10 cellular contexts compared by ENCODE assay signal in genomic region chr22:49850021-49850911, GRCh38. TPM values are rescaled to one million over a fixed set of nuclear protein-coding genes. Genes with fewer than 3 reads are reported as not detected.
DNase-seq lines count a peak whose midpoint lies in the region; ATAC-seq and TF ChIP-seq lines count a peak whose summit lies in the region.
"Had no signal": no experiment of that assay in that cellular context is flagged by ENCODE, and none has a peak within 500 bp of the region (broad histone marks: within the 10 kb centered on the region; RNA-seq: fewer than 3 reads in every experiment).

No MANE protein-coding gene starts in this region.

- H3K4me3 ChIP-seq in breast epithelium (peak overlapping the region in 2 of 3 donors; percentile 50 to 76), mesenchymal stem cell (ENCODE audit: insufficient read depth in 1 of 2, low read depth in 1 of 2, low read length in 2 of 2) (no peak overlapping the region), thoracic aorta (peak overlapping the region; percentile 72)

- H2BK120ac ChIP-seq in mesenchymal stem cell (ENCODE audit: low read depth, low read length), result no peak overlapping the region

- BruUV-seq in MCF 10A (replicated peaks; lab: Mats Ljungman, UMichigan), result no TSS peak

- 52% methylated on average over 26 of the region's 31 CpGs for WGBS in mesenchymal stem cell

- H3K9ac ChIP-seq in mesenchymal stem cell (ENCODE audit: low read length), result no peak overlapping the region

- CTCF ChIA-PET in MCF 10A (lab: Yijun Ruan, JAX), result interaction anchor here (0.6 kb wide), 1 partner anchor 18 kb away, joined by 3 read pairs; no protein-coding TSS in a partner anchor

- no peak overlapping the region for H2BK5ac ChIP-seq in mesenchymal stem cell (ENCODE audit: low read depth, low read length, poor library complexity, severe bottlenecking)

- H3K4me1 ChIP-seq in breast epithelium (peaks cover 10 to 11% of the 10 kb centered on the region in 2 donors), mesenchymal stem cell (ENCODE audit: control insufficient read depth, insufficient read depth, low read depth, low read length) (peaks cover 21% of the 10 kb centered on the region), thoracic aorta (ENCODE audit: control insufficient read depth in 1 of 2, low read depth in 2 of 2) (peaks cover 17 to 39% of the 10 kb centered on the region in 2 donors)

- no peak overlapping the region for H2BK15ac ChIP-seq in mesenchymal stem cell (ENCODE audit: low read depth, poor library complexity, severe bottlenecking)

- H3K36me3 ChIP-seq in breast epithelium (no peaks in the 10 kb centered on the region), mesenchymal stem cell (ENCODE audit: control insufficient read depth in 1 of 2, insufficient read depth in 2 of 2, low read depth in 1 of 2, low read length in 2 of 2) (no peaks in the 10 kb centered on the region), thoracic aorta (no peaks in the 10 kb centered on the region)

- H3K4me1 Mint-ChIP-seq in MCF 10A (ENCODE audit: insufficient read depth, unreplicated experiment), result peaks cover 3% of the 10 kb centered on the region
- peaks cover 9% of the 10 kb centered on the region for H3K4me1 Mint-ChIP-seq in activated T-helper 17 cell treated with anti-CD3 and anti-CD28 coated beads, Interleukin-2, amount 50 U/mL, for 72 hours

- H3K27ac Mint-ChIP-seq in MCF 10A (ENCODE audit: low read depth, unreplicated experiment), result no peak overlapping the region
- H3K27ac Mint-ChIP-seq in activated T-helper 17 cell treated with anti-CD3 and anti-CD28 coated beads, Interleukin-2, amount 50 U/mL, for 72 hours, result no peak overlapping the region

- TF ChIP-seq POLR2A in breast epithelium (IDR thresholded peaks at IDR 0.05), result no peak

- no peak overlapping the region for H3K4ac ChIP-seq in mesenchymal stem cell (ENCODE audit: low read depth in 1 of 2, low read length in 2 of 2)

- H3K27ac ChIP-seq in breast epithelium (no peak overlapping the region), mesenchymal stem cell (ENCODE audit: low read length, poor library complexity, severe bottlenecking) (no peak overlapping the region), thoracic aorta (no peak overlapping the region)

- no peak overlapping the region for H2AK5ac ChIP-seq in mesenchymal stem cell (ENCODE audit: low read length, severe bottlenecking)

- POLR2A ChIA-PET in MCF 10A (lab: Yijun Ruan, JAX), result interaction anchor here (0.6 kb wide), 1 partner anchor 12 kb away, joined by 4 read pairs; no protein-coding TSS in a partner anchor

- no peak overlapping the region for H3K4me3 Mint-ChIP-seq in MCF 10A (ENCODE audit: unreplicated experiment)
- peak overlapping the region; percentile 64 for H3K4me3 Mint-ChIP-seq in activated T-helper 17 cell treated with anti-CD3 and anti-CD28 coated beads, Interleukin-2, amount 50 U/mL, for 72 hours

- H3K79me1 ChIP-seq in mesenchymal stem cell (replicated peaks; ENCODE audit: low read length, poor library complexity, severe bottlenecking), result no peaks in the 10 kb centered on the region

- no peak overlapping the region for H4K8ac ChIP-seq in mesenchymal stem cell (ENCODE audit: low read length)

- no peak for DNase-seq in breast epithelium (ENCODE audit: low spot score in 2 of 2)
- no peak for DNase-seq in MCF 10A (ENCODE audit: unreplicated experiment)
- DNase-seq in mesenchymal stem cell, result no peak
- DNase-seq in thoracic aorta (ENCODE audit: low spot score), result no peak
- DNase-seq in stimulated activated CD8-positive, alpha-beta memory T cell treated with anti-CD3 and anti-CD28 coated beads, Interleukin-4, amount 100 ng/mL, for 48 hours, result no peak
- no peak for DNase-seq in GM13977 (ENCODE audit: low spot score)
- DNase-seq: NCI-H1092 treated with DMSO at 0.1 percent for 48 hours, NCI-H524 treated with DMSO at 0.1 percent for 48 hours had no signal

- no peak for ATAC-seq in activated T-helper 17 cell treated with anti-CD3 and anti-CD28 coated beads, Interleukin-2, amount 50 U/mL, for 72 hours (replicated peaks)
- ATAC-seq in thoracic aorta (ENCODE audit: insufficient number of reproducible peaks, low FRiP score, low read depth) (no peak), HG03175 (IDR thresholded peaks at IDR 0.05; ENCODE audit: unreplicated experiment) (no peak)

- peak overlapping the region; percentile 81 for H3K4me2 ChIP-seq in mesenchymal stem cell (ENCODE audit: low read length, poor library complexity, severe bottlenecking)

- in situ Hi-C loops in GM13977 (cut with MboI; ENCODE audit: low pct_unique_long_range_greater_than_20kb, low sequenced_read_pairs, unreplicated experiment), result no loop called here

- no peaks in the 10 kb centered on the region for H3K9me3 Mint-ChIP-seq in MCF 10A (ENCODE audit: unreplicated experiment)
- H3K9me3 Mint-ChIP-seq in activated T-helper 17 cell treated with anti-CD3 and anti-CD28 coated beads, Interleukin-2, amount 50 U/mL, for 72 hours, result no peaks in the 10 kb centered on the region

- no peak overlapping the region for H3K18ac ChIP-seq in mesenchymal stem cell (ENCODE audit: low read depth in 1 of 2, low read length in 2 of 2)

- peaks cover 6 to 27% of the 10 kb centered on the region in 2 donors for H3K27me3 ChIP-seq in breast epithelium
- peaks cover 38 to 51% of the 10 kb centered on the region in 2 experiments for H3K27me3 ChIP-seq in mesenchymal stem cell (ENCODE audit: control insufficient read depth in 1 of 2, insufficient read depth in 1 of 2, low read length in 2 of 2)
- no peaks in the 10 kb centered on the region for H3K27me3 ChIP-seq in thoracic aorta (replicated peaks; ENCODE audit: insufficient read depth)

- H3K9me3 ChIP-seq in breast epithelium, result no peaks in the 10 kb centered on the region
- no peaks in the 10 kb centered on the region for H3K9me3 ChIP-seq in mesenchymal stem cell (ENCODE audit: control insufficient read depth, low read length)
- no peaks in the 10 kb centered on the region for H3K9me3 ChIP-seq in thoracic aorta

- no peak overlapping the region for H4K91ac ChIP-seq in mesenchymal stem cell (ENCODE audit: low read length)

- intact Hi-C loops in breast epithelium (cut with DNase I; ENCODE audit: low total_unique reads), result no loop called here
- intact Hi-C loops in MCF 10A (cut with micrococcal nuclease), result loop anchor here (10.0 kb wide), 1 partner anchor 65 kb away; the partner anchor contains the start of genes ALG12 and CRELD2

- H3K14ac ChIP-seq in mesenchymal stem cell (ENCODE audit: low read length in 2 of 2), result no peak overlapping the region

- no peak overlapping the region for H2BK12ac ChIP-seq in mesenchymal stem cell (ENCODE audit: low read length in 2 of 2)

- H2AFZ ChIP-seq in mesenchymal stem cell (ENCODE audit: low read depth, low read length), result no peak overlapping the region

- TF ChIP-seq CTCF in breast epithelium (IDR thresholded peaks at IDR 0.05) (no peak), MCF 10A (IDR thresholded peaks at IDR 0.05; ENCODE audit: unreplicated experiment) (no peak), thoracic aorta (IDR thresholded peaks at IDR 0.05) (no peak), GM13977 (IDR thresholded peaks at IDR 0.05; ENCODE audit: extremely low read depth, insufficient read depth, missing control alignments) (no peak)

- H3K27me3 Mint-ChIP-seq in MCF 10A (ENCODE audit: insufficient read depth, unreplicated experiment), result no peaks in the 10 kb centered on the region
- H3K27me3 Mint-ChIP-seq in activated T-helper 17 cell treated with anti-CD3 and anti-CD28 coated beads, Interleukin-2, amount 50 U/mL, for 72 hours, result no peaks in the 10 kb centered on the region

- H3K23ac ChIP-seq in mesenchymal stem cell (ENCODE audit: low read length in 2 of 2), result peak overlapping the region in 1 of 2 experiments; percentile 34

- no peaks in the 10 kb centered on the region for H3K36me3 Mint-ChIP-seq in MCF 10A (ENCODE audit: insufficient read depth, unreplicated experiment)
- H3K36me3 Mint-ChIP-seq in activated T-helper 17 cell treated with anti-CD3 and anti-CD28 coated beads, Interleukin-2, amount 50 U/mL, for 72 hours (ENCODE audit: low read depth), result peaks cover 5% of the 10 kb centered on the region

RNA-seq across cellular contexts. Expression of gene ZBED4, which starts 3.4 kb away (rescaled TPM):
- total RNA-seq in breast epithelium (10 to 100 TPM in 2 of 3 donors, 1 to 10 TPM in 1; 7.5 to 11.3 (median 10.5) TPM), MCF 10A (2022) (15.9 and 16.4 TPM in 2 replicates), thoracic aorta (10 to 100 TPM in 1 of 2 donors, 1 to 10 TPM in 1; 9.2 to 15.1 TPM)
- total RNA-seq in activated T-helper 17 cell treated with anti-CD3 and anti-CD28 coated beads, Interleukin-2, amount 50 U/mL, for 72 hours, result 10 to 100 TPM; 27.1 to 28.5 TPM
- 11.3 TPM for polyA plus RNA-seq in mesenchymal stem cell (2013, experiment 1 of 2)
- polyA plus RNA-seq in mesenchymal stem cell (2013, experiment 2 of 2), result 11.2 TPM

RNA-seq across cellular contexts. Expression of gene BRD1, which starts 22.6 kb away (rescaled TPM):
- total RNA-seq in breast epithelium (10 to 100 TPM; 33.4 to 35.1 (median 34.1) TPM), MCF 10A (2022) (40.7 and 48.1 TPM in 2 replicates), thoracic aorta (10 to 100 TPM; 32.1 to 61.5 TPM)
- 10 to 100 TPM; 43.4 to 43.8 TPM for total RNA-seq in activated T-helper 17 cell treated with anti-CD3 and anti-CD28 coated beads, Interleukin-2, amount 50 U/mL, for 72 hours
- 10.2 TPM for polyA plus RNA-seq in mesenchymal stem cell (2013, experiment 1 of 2)
- 10.1 TPM for polyA plus RNA-seq in mesenchymal stem cell (2013, experiment 2 of 2)

Comparison
In these comparisons a context has a peak if more than half of its experiments do, and no peak if none do; other contexts are left out.
1. H3K4me3 ChIP-seq: peak in breast epithelium (2 of 3) and thoracic aorta (single experiment); none in mesenchymal stem cell (0 of 2).